In genomic region chr17:27747462-27748359, GRCh38 we compare ENCODE assay signal across 11 cellular contexts. TPM values are rescaled to one million over a fixed set of nuclear protein-coding genes. Genes with fewer than 3 reads are reported as not detected.
DNase-seq lines count a peak whose midpoint lies in the region; ATAC-seq and TF ChIP-seq lines count a peak whose summit lies in the region.
"Had no signal": no experiment of that assay in that cellular context is flagged by ENCODE, and none has a peak within 500 bp of the region (broad histone marks: within the 10 kb centered on the region; RNA-seq: fewer than 3 reads in every experiment).

No MANE protein-coding gene starts in this region.

- H3K79me2 ChIP-seq in DOHH2 (ENCODE audit: control insufficient read depth, low read length) (no peaks in the 10 kb centered on the region), KMS-11 (ENCODE audit: insufficient read depth, low read depth) (no peaks in the 10 kb centered on the region)

- no peaks in the 10 kb centered on the region for H3K9me3 Mint-ChIP-seq in dendritic cell treated with granulocyte-macrophage colony-stimulating factor and Interleukin-4, amounts not matched to agents 40 ng/mL and 50 ng/mL, for 4 days
- no peaks in the 10 kb centered on the region for H3K9me3 Mint-ChIP-seq in neural crest cell
- H3K9me3 Mint-ChIP-seq: activated T-cell treated with anti-CD3 and anti-CD28 coated beads, Interleukin-2, amount 50 U/mL, for 72 hours had no signal

- H3K4me2 ChIP-seq in DOHH2 (ENCODE audit: low read length) (no peak overlapping the region), KMS-11 (no peak overlapping the region)

- H3K27ac Mint-ChIP-seq in dendritic cell treated with granulocyte-macrophage colony-stimulating factor and Interleukin-4, amounts not matched to agents 40 ng/mL and 50 ng/mL, for 4 days, result peak overlapping the region; percentile 72
- no peak overlapping the region for H3K27ac Mint-ChIP-seq in neural crest cell (ENCODE audit: unreplicated experiment)
- H3K27ac Mint-ChIP-seq: activated T-cell treated with anti-CD3 and anti-CD28 coated beads, Interleukin-2, amount 50 U/mL, for 72 hours had no signal

- peaks cover 2% of the 10 kb centered on the region for H3K27me3 Mint-ChIP-seq in dendritic cell treated with granulocyte-macrophage colony-stimulating factor and Interleukin-4, amounts not matched to agents 40 ng/mL and 50 ng/mL, for 4 days
- no peaks in the 10 kb centered on the region for H3K27me3 Mint-ChIP-seq in neural crest cell (ENCODE audit: low read depth)

- in situ Hi-C loops in gastrocnemius medialis (cut with MboI; ENCODE audit: low sequenced_read_pairs in 4 of 4), result no loop called here

- H3K4me3 ChIP-seq in DOHH2 (ENCODE audit: low read length), result no peak overlapping the region
- H3K4me3 ChIP-seq in KMS-11 (IDR thresholded peaks at IDR 0.05; ENCODE audit: insufficient read depth, low read depth, low read length), result no peak overlapping the region
- H3K4me3 ChIP-seq in gastrocnemius medialis, result no peak overlapping the region
- H3K4me3 ChIP-seq: gastroesophageal sphincter, prostate gland had no signal

- H3K9me2 ChIP-seq in DOHH2 (replicated peaks; ENCODE audit: control insufficient read depth, low read length), result no peaks in the 10 kb centered on the region

- H3K27ac ChIP-seq in DOHH2 (ENCODE audit: low read depth, low read length) (no peak overlapping the region), KMS-11 (no peak overlapping the region), gastrocnemius medialis (no peak overlapping the region)
- H3K27ac ChIP-seq: gastroesophageal sphincter, prostate gland had no signal

- H3K9me3 ChIP-seq in DOHH2 (ENCODE audit: control insufficient read depth, insufficient read depth, low read length) (no peaks in the 10 kb centered on the region), gastrocnemius medialis (no peaks in the 10 kb centered on the region)
- H3K9me3 ChIP-seq: gastroesophageal sphincter, prostate gland had no signal

- TF ChIP-seq POLR2A in gastrocnemius medialis (IDR thresholded peaks at IDR 0.05), result no peak

- no peak for ATAC-seq in GM18868 (IDR thresholded peaks at IDR 0.05; ENCODE audit: unreplicated experiment)
- no peak for ATAC-seq in gastrocnemius medialis
- ATAC-seq: activated T-cell treated with anti-CD3 and anti-CD28 coated beads, Interleukin-2, amount 50 U/mL, for 72 hours; gastroesophageal sphincter; Panc1 had no signal

- intact Hi-C loops in dendritic cell treated with granulocyte-macrophage colony-stimulating factor and Interleukin-4, amounts not matched to agents 40 ng/mL and 50 ng/mL, for 4 days (cut with micrococcal nuclease), result no loop called here
- intact Hi-C loops in gastrocnemius medialis (cut with DNase I; ENCODE audit: low total_unique reads), result no loop called here

- no peak overlapping the region for H3K9ac ChIP-seq in KMS-11

- H3K4me3 Mint-ChIP-seq in dendritic cell treated with granulocyte-macrophage colony-stimulating factor and Interleukin-4, amounts not matched to agents 40 ng/mL and 50 ng/mL, for 4 days, result no peak overlapping the region
- H3K4me3 Mint-ChIP-seq in neural crest cell, result no peak overlapping the region
- H3K4me3 Mint-ChIP-seq: activated T-cell treated with anti-CD3 and anti-CD28 coated beads, Interleukin-2, amount 50 U/mL, for 72 hours had no signal

- no peak overlapping the region for H2AFZ ChIP-seq in KMS-11 (ENCODE audit: low read depth)

- H3K4me1 ChIP-seq in DOHH2 (ENCODE audit: control insufficient read depth, low read length), result peaks cover 7% of the 10 kb centered on the region
- H3K4me1 ChIP-seq in KMS-11 (ENCODE audit: low read depth, poor library complexity, severe bottlenecking), result no peaks in the 10 kb centered on the region
- H3K4me1 ChIP-seq in gastrocnemius medialis, result no peaks in the 10 kb centered on the region
- H3K4me1 ChIP-seq: gastroesophageal sphincter, prostate gland had no signal

- no peaks in the 10 kb centered on the region for H4K20me1 ChIP-seq in DOHH2 (ENCODE audit: control insufficient read depth, insufficient read depth, low read depth, low read length)
- H4K20me1 ChIP-seq in KMS-11 (ENCODE audit: insufficient read depth), result no peaks in the 10 kb centered on the region

- H3K4me1 Mint-ChIP-seq in dendritic cell treated with granulocyte-macrophage colony-stimulating factor and Interleukin-4, amounts not matched to agents 40 ng/mL and 50 ng/mL, for 4 days (ENCODE audit: low read depth), result peaks cover 29% of the 10 kb centered on the region
- no peaks in the 10 kb centered on the region for H3K4me1 Mint-ChIP-seq in neural crest cell

- H3K36me3 Mint-ChIP-seq in dendritic cell treated with granulocyte-macrophage colony-stimulating factor and Interleukin-4, amounts not matched to agents 40 ng/mL and 50 ng/mL, for 4 days (ENCODE audit: low read depth), result no peaks in the 10 kb centered on the region
- no peaks in the 10 kb centered on the region for H3K36me3 Mint-ChIP-seq in neural crest cell (ENCODE audit: low read depth)

- DNase-seq in neural crest cell (ENCODE audit: low read depth, low spot score), result no peak
- DNase-seq in gastrocnemius medialis, result no peak
- no peak for DNase-seq in D341Med (ENCODE audit: low spot score)
- DNase-seq: activated T-cell treated with anti-CD3 and anti-CD28 coated beads, Interleukin-2, amount 50 U/mL, for 72 hours had no signal

- H3F3A ChIP-seq in DOHH2 (ENCODE audit: control insufficient read depth, insufficient read depth), result no peaks in the 10 kb centered on the region

- TF ChIP-seq CTCF in DOHH2 (IDR thresholded peaks at IDR 0.05; ENCODE audit: low read depth, low read length, poor library complexity, severe bottlenecking) (peak; percentile 37), KMS-11 (conservative IDR thresholded peaks at IDR 0.05; ENCODE audit: low read depth, low read length) (peak; percentile 50), neural crest cell (conservative IDR thresholded peaks at IDR 0.05) (peak; percentile 49), gastrocnemius medialis (IDR thresholded peaks at IDR 0.05 in 4 of 5, conservative IDR thresholded peaks at IDR 0.05 in 1 of 5) (no peak)

- H3K27me3 ChIP-seq in DOHH2 (ENCODE audit: control insufficient read depth, low read length) (no peaks in the 10 kb centered on the region), KMS-11 (ENCODE audit: insufficient read depth, low read depth) (no peaks in the 10 kb centered on the region), gastrocnemius medialis (no peaks in the 10 kb centered on the region)
- H3K27me3 ChIP-seq: gastroesophageal sphincter had no signal

- H3K36me3 ChIP-seq in DOHH2 (ENCODE audit: control insufficient read depth, low read length) (no peaks in the 10 kb centered on the region), KMS-11 (ENCODE audit: insufficient read depth) (no peaks in the 10 kb centered on the region), gastrocnemius medialis (no peaks in the 10 kb centered on the region)
- H3K36me3 ChIP-seq: gastroesophageal sphincter, prostate gland had no signal

RNA-seq across cellular contexts. Expression of gene NOS2, which starts 52.6 kb away (rescaled TPM):
- total RNA-seq in neural crest cell, result 0.66 and 0.91 TPM in 2 replicates
- total RNA-seq in gastrocnemius medialis, result under 1 TPM in 3 of 4 donors, not detected in 1; 0.07 to 0.68 (median 0.31) TPM

Comparison
In these comparisons a context has a peak if more than half of its experiments do, and no peak if none do; other contexts are left out.
1. CTCF ChIP-seq: peak in DOHH2 (single experiment), KMS-11 (single experiment) and neural crest cell (single experiment); none in gastrocnemius medialis (0 of 5).